25 cellular contexts compared by ENCODE assay signal in the genomic region with DNA sequence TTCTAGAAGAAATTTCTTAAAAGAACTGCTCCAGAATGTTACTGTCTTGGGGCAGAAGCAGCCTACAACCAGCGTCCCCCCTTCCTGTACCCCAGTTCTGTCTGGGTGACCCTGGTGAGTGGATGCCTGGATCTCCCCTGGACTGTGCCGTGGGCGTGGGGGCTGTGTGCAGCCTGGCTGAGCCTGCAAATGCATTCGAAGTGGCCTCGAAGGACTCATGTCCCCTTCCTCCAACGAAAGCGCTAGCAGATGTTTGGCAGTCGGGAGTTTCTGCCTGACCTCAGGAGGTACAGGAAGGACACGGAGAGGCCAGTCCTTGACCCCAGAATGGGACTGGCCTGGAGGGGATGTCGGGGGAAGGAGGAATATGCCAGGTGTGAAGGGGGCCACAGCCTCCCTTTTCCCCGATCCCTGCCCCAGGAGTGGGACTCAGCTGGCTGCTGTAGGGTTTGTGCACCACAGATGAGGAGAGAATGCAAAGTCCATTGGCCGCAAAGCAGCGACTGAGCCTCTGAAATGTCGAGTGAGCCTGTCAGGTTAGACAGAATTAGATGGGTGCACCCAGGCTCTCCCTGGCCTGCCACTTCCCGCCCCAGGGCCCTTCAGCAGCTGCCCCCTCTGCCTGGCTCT. TPM values are rescaled to one million over a fixed set of nuclear protein-coding genes. Genes with fewer than 3 reads are reported as not detected.
"Had no signal": no experiment of that assay in that cellular context is flagged by ENCODE, and none has a peak within 500 bp of the region (broad histone marks: within the 10 kb centered on the region; RNA-seq: fewer than 3 reads in every experiment).

No MANE protein-coding gene starts in this region.

- ATAC-seq: activated CD8-positive, alpha-beta memory T cell treated with anti-CD3 and anti-CD28 coated beads, Interleukin-2, amount 10 ng/mL, durations not matched to agents 7 days and 5 days; activated naive CD4-positive, alpha-beta T cell treated with anti-CD3 and anti-CD28 coated beads, Interleukin-2, amount 50 U/mL, for 72 hours; activated naive CD8-positive, alpha-beta T cell treated with anti-CD3 and anti-CD28 coated beads, Interleukin-2, amount 50 U/mL, for 24 hours; body of pancreas; PC-3; WTC11 had no signal

- H3K4me3 Mint-ChIP-seq: activated CD8-positive, alpha-beta memory T cell treated with anti-CD3 and anti-CD28 coated beads, Interleukin-2, amount 10 ng/mL, durations not matched to agents 7 days and 5 days; activated naive CD8-positive, alpha-beta T cell treated with anti-CD3 and anti-CD28 coated beads, Interleukin-2, amount 50 U/mL, for 24 hours; activated T-cell treated with anti-CD3 and anti-CD28 coated beads, Interleukin-2, amount 50 U/mL, for 24 hours; activated T-helper 1 cell treated with anti-CD3 and anti-CD28 coated beads, Interleukin-12 subunit alpha, Interleukin-12 subunit beta, Interleukin-2, Interleukin-4 antibody, amounts not matched to agents 30 ng/mL and 10 ng/mL and 1 ng/mL, durations not matched to agents 14 hours and 24 hours and 36 hours; T-helper 1 cell treated with Interleukin-12 subunit alpha and Interleukin-12 subunit beta and Interleukin-4 antibody, amounts not matched to agents 30 μg/mL and 1 μg/mL, for 36 hours; WTC11 had no signal

- H3K4me1 Mint-ChIP-seq: activated CD8-positive, alpha-beta memory T cell treated with anti-CD3 and anti-CD28 coated beads, Interleukin-2, amount 10 ng/mL, durations not matched to agents 7 days and 5 days; activated naive CD8-positive, alpha-beta T cell treated with anti-CD3 and anti-CD28 coated beads, Interleukin-2, amount 50 U/mL, for 24 hours had no signal

- H3K4me1 ChIP-seq: ascending aorta, body of pancreas had no signal

- H3K9me3 Mint-ChIP-seq: activated naive CD4-positive, alpha-beta T cell treated with anti-CD3 and anti-CD28 coated beads, Interleukin-2, amount 50 U/mL, for 72 hours; activated naive CD8-positive, alpha-beta T cell treated with anti-CD3 and anti-CD28 coated beads, Interleukin-2, amount 50 U/mL, for 24 hours; activated T-cell treated with anti-CD3 and anti-CD28 coated beads, Interleukin-2, amount 50 U/mL, for 24 hours; activated T-helper 1 cell treated with anti-CD3 and anti-CD28 coated beads, Interleukin-12 subunit alpha, Interleukin-12 subunit beta, Interleukin-2, Interleukin-4 antibody, amounts not matched to agents 30 ng/mL and 10 ng/mL and 1 ng/mL, durations not matched to agents 14 hours and 24 hours and 36 hours; T-helper 1 cell treated with Interleukin-12 subunit alpha and Interleukin-12 subunit beta and Interleukin-4 antibody, amounts not matched to agents 30 μg/mL and 1 μg/mL, for 36 hours; WTC11 had no signal

- H3K27me3 Mint-ChIP-seq: activated T-cell treated with anti-CD3 and anti-CD28 coated beads, Interleukin-2, amount 50 U/mL, for 24 hours had no signal

- H3K4me3 ChIP-seq: ascending aorta, body of pancreas, MG63 had no signal

- H3K36me3 ChIP-seq: MG63 had no signal

- H3K36me3 Mint-ChIP-seq: activated CD8-positive, alpha-beta memory T cell treated with anti-CD3 and anti-CD28 coated beads, Interleukin-2, amount 10 ng/mL, durations not matched to agents 7 days and 5 days; activated naive CD4-positive, alpha-beta T cell treated with anti-CD3 and anti-CD28 coated beads, Interleukin-2, amount 50 U/mL, for 72 hours; WTC11 had no signal

- H3K27ac Mint-ChIP-seq: activated CD8-positive, alpha-beta memory T cell treated with anti-CD3 and anti-CD28 coated beads, Interleukin-2, amount 10 ng/mL, durations not matched to agents 7 days and 5 days; activated naive CD4-positive, alpha-beta T cell treated with anti-CD3 and anti-CD28 coated beads, Interleukin-2, amount 50 U/mL, for 72 hours; activated naive CD8-positive, alpha-beta T cell treated with anti-CD3 and anti-CD28 coated beads, Interleukin-2, amount 50 U/mL, for 24 hours; activated T-cell treated with anti-CD3 and anti-CD28 coated beads, Interleukin-2, amount 50 U/mL, for 24 hours; activated T-helper 1 cell treated with anti-CD3 and anti-CD28 coated beads, Interleukin-12 subunit alpha, Interleukin-12 subunit beta, Interleukin-2, Interleukin-4 antibody, amounts not matched to agents 30 ng/mL and 10 ng/mL and 1 ng/mL, durations not matched to agents 14 hours and 24 hours and 36 hours; T-helper 1 cell treated with Interleukin-12 subunit alpha and Interleukin-12 subunit beta and Interleukin-4 antibody, amounts not matched to agents 30 μg/mL and 1 μg/mL, for 36 hours; WTC11 had no signal

- H3K27ac ChIP-seq: ascending aorta, body of pancreas had no signal

- H3K27me3 ChIP-seq: ascending aorta, body of pancreas, MG63 had no signal

- DNase-seq: activated CD4-positive, alpha-beta T cell treated with anti-CD3 and anti-CD28 coated beads for 48 hours; activated CD4-positive, alpha-beta T cell treated with anti-CD3 and anti-CD28 coated beads, Interleukin-2, amount 50 U/mL, for 4 hours; activated CD4-positive, CD25-positive, alpha-beta regulatory T cell treated with anti-CD3 and anti-CD28 coated beads, Interleukin-2, amount 50 U/mL, for 72 hours; activated CD8-positive, alpha-beta memory T cell treated with anti-CD3 and anti-CD28 coated beads, Interleukin-2, amount 10 ng/mL, durations not matched to agents 7 days and 5 days; activated effector memory CD4-positive, alpha-beta T cell treated with Interleukin-2 at 50 U/mL for 16 hours; activated naive CD4-positive, alpha-beta T cell treated with Interleukin-2 at 50 U/mL for 16 hours; activated naive CD8-positive, alpha-beta T cell treated with anti-CD3 and anti-CD28 coated beads, Interleukin-2, amount 50 U/mL, for 24 hours; activated T-cell treated with anti-CD3 and anti-CD28 coated beads, Interleukin-2, amount 50 U/mL, for 24 hours; amniotic stem cell; body of pancreas; MG63; MV-4-11; NCI-H1092 treated with DMSO at 0.1 percent for 48 hours; NCI-H1417 treated with DMSO at 0.1 percent for 48 hours; NCI-H1694; NCI-H2029 treated with DMSO at 0.1 percent for 48 hours; NCI-H524; PC-3; SHP77 treated with DMSO at 0.1 percent for 48 hours had no signal

RNA-seq across cellular contexts. Expression of a gene that starts 45.6 kb away (rescaled TPM):
- total RNA-seq: activated CD8-positive, alpha-beta memory T cell treated with anti-CD3 and anti-CD28 coated beads, Interleukin-2, amount 10 ng/mL, durations not matched to agents 7 days and 5 days; activated naive CD4-positive, alpha-beta T cell treated with anti-CD3 and anti-CD28 coated beads, Interleukin-2, amount 50 U/mL, for 72 hours; activated T-helper 1 cell treated with anti-CD3 and anti-CD28 coated beads, Interleukin-12 subunit alpha, Interleukin-12 subunit beta, Interleukin-2, Interleukin-4 antibody, amounts not matched to agents 30 ng/mL and 10 ng/mL and 1 ng/mL, durations not matched to agents 14 hours and 24 hours and 36 hours; SK-MEL-5 had no signal
